Comparison of ENCODE assay signal across 8 cellular contexts in the genomic region with DNA sequence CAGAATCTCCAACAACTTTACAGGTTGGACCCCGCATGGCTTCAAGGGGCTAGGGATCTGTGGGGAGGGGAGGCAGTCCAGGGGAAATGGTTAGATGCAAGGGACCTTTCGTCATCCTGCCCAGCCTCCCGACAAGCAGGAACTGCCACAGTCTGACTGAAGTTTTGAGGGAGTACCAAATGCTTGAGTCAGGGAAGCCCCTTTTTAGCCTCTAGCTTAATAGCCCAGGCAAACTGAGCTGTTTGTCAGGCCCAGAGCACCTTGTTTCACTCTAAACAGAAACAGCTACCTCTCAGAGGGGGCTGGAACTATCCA. TPM values are rescaled to one million over a fixed set of nuclear protein-coding genes. Genes with fewer than 3 reads are reported as not detected.
DNase-seq lines count a peak whose midpoint lies in the region; ATAC-seq, FAIRE-seq and TF ChIP-seq lines count a peak whose summit lies in the region.

No MANE protein-coding gene starts in this region.

- H4K20me1 ChIP-seq in DND-41 (ENCODE audit: insufficient read depth, low read length) (peaks cover 27% of the 10 kb centered on the region), HepG2 (ENCODE audit: insufficient read depth, low read length) (no peaks in the 10 kb centered on the region)

- H3K4me1 ChIP-seq in DND-41 (ENCODE audit: insufficient read depth, low read length) (peaks cover 44% of the 10 kb centered on the region), HepG2 (ENCODE audit: insufficient read depth, low read length) (peaks cover 39% of the 10 kb centered on the region), upper lobe of right lung (peaks cover 14% of the 10 kb centered on the region)

- no peak for TF ChIP-seq CTCF in DND-41 (IDR thresholded peaks at IDR 0.05; ENCODE audit: borderline replicate concordance, extremely low read depth, low read length, poor library complexity, severe bottlenecking)
- no peak for TF ChIP-seq CTCF in LNCaP clone FGC (IDR thresholded peaks at IDR 0.05; ENCODE audit: control insufficient read depth, extremely low read depth, insufficient read depth)
- no peak for TF ChIP-seq CTCF in HepG2 (CRISPR knock-in tag; IDR thresholded peaks at IDR 0.05)
- TF ChIP-seq CTCF in upper lobe of right lung (IDR thresholded peaks at IDR 0.05): no peak

- TF ChIP-seq RAD21 in HepG2 (CRISPR knock-in tag; IDR thresholded peaks at IDR 0.05): no peak

- no peak for TF ChIP-seq POLR2A in HepG2 (IDR thresholded peaks at IDR 0.05; ENCODE audit: insufficient read depth in 1 of 2, low read depth in 2 of 2, low read length in 2 of 2)

- peak; percentile 49 for DNase-seq in DND-41
- DNase-seq in LNCaP clone FGC (ENCODE audit: low read depth): no peak
- peak; percentile 15 for DNase-seq in amniotic epithelial cell (ENCODE audit: low read depth)
- no peak for DNase-seq in HepG2 (ENCODE audit: low spot score)
- no peak for DNase-seq in upper lobe of right lung
- no peak for DNase-seq in effector CD4-positive, alpha-beta T cell
- no peak for DNase-seq in cerebellar cortex (ENCODE audit: low spot score)

- no peaks in the 10 kb centered on the region for H3K27me3 ChIP-seq in DND-41 (ENCODE audit: insufficient read depth, low read length, poor library complexity)
- H3K27me3 ChIP-seq in HepG2 (ENCODE audit: control insufficient read depth in 1 of 2, insufficient read depth in 2 of 2, low read length in 2 of 2): no peaks in the 10 kb centered on the region
- H3K27me3 ChIP-seq in upper lobe of right lung: no peaks in the 10 kb centered on the region

- ATAC-seq in DND-41 (ENCODE audit: insufficient read depth, low read depth) (peak; percentile 13; the same call in 2 of the 3 replicates), HepG2 (no peak), upper lobe of right lung (no peak), HG03280 (IDR thresholded peaks at IDR 0.05; ENCODE audit: unreplicated experiment) (no peak)

- H3K9me3 ChIP-seq in DND-41 (ENCODE audit: insufficient read depth, low read length, severe bottlenecking) (no peaks in the 10 kb centered on the region), HepG2 (ENCODE audit: low read length) (no peaks in the 10 kb centered on the region), upper lobe of right lung (no peaks in the 10 kb centered on the region)

- WGBS in HepG2 (ENCODE audit: low lambda C conversion rate): 0% methylated on average over 1 of the region's 3 CpGs

- H3K9ac ChIP-seq in DND-41 (ENCODE audit: low read depth, low read length) (peak overlapping the region; percentile 98), HepG2 (ENCODE audit: insufficient read depth, low read depth, low read length) (peak overlapping the region; percentile 79)

- peak overlapping the region; percentile 91 for H3K27ac ChIP-seq in DND-41 (ENCODE audit: low read length)
- peak overlapping the region; percentile 77 for H3K27ac ChIP-seq in HepG2 (ENCODE audit: extremely low read length, insufficient read depth, low read length)
- peak overlapping the region; percentile 91 for H3K27ac ChIP-seq in upper lobe of right lung

- no TSS peak for BruUV-seq in HepG2 (replicated peaks; lab: Mats Ljungman, UMichigan)

- CTCF ChIA-PET in HepG2 (lab: Yijun Ruan, JAX; ENCODE audit: low intra/inter-chr PET ratio, low total read pairs): no interaction called here

- in situ Hi-C loops in HepG2 (cut with HindIII; ENCODE audit: extremely low pct_ligation_motif_present, low pct_unique_long_range_greater_than_20kb): loop anchor here (10.0 kb wide), 1 partner anchor 282 kb away; the partner anchor contains the start of gene AXDND1

- H3K36me3 ChIP-seq in DND-41 (ENCODE audit: insufficient read depth, low read length) (peaks cover 38% of the 10 kb centered on the region), HepG2 (replicated peaks in 1 of 2; ENCODE audit: control insufficient read depth in 1 of 2, insufficient read depth in 2 of 2, low read length in 2 of 2) (peaks cover 1 to 8% of the 10 kb centered on the region in 2 experiments; a peak in 2 of 5 replicates), upper lobe of right lung (peaks cover 18% of the 10 kb centered on the region)

- peak overlapping the region; percentile 98 for H3K4me2 ChIP-seq in DND-41 (ENCODE audit: insufficient read depth, low read length)
- peak overlapping the region; percentile 96 for H3K4me2 ChIP-seq in HepG2 (ENCODE audit: low read depth, low read length)

- no peak for FAIRE-seq in HepG2 (lab: Jason Lieb, UNC)

- TF ChIP-seq EP300 in HepG2 (IDR thresholded peaks at IDR 0.05; ENCODE audit: low read depth in 2 of 2, low read length in 2 of 2): no peak
- TF ChIP-seq EP300 in HepG2 (CRISPR knock-in tag; IDR thresholded peaks at IDR 0.05; ENCODE audit: borderline replicate concordance): no peak

- H2AFZ ChIP-seq in DND-41 (ENCODE audit: low read depth, low read length) (peak overlapping the region; percentile 87), HepG2 (ENCODE audit: low read length) (peak overlapping the region; percentile 42)

- POLR2A ChIA-PET in HepG2 (lab: Yijun Ruan, JAX): interaction anchor here (0.7 to 3.2 kb wide), 5 partner anchors 8 to 282 kb away, joined by 3 to 20 read pairs (median 6); partner anchors contain the start of genes AXDND1 and SOAT1

- peak overlapping the region; percentile 90 to 91 for H3K4me3 ChIP-seq in DND-41 (ENCODE audit: low read depth in 1 of 2, low read length in 2 of 2)
- peak overlapping the region; percentile 88 for H3K4me3 ChIP-seq in LNCaP clone FGC (ENCODE audit: low read depth, low read length)
- H3K4me3 ChIP-seq in HepG2 (replicated peaks in 1 of 3; ENCODE audit: insufficient read depth in 1 of 3, low read depth in 2 of 3, low read length in 3 of 3): peak overlapping the region; percentile 58 to 86 (median 85); a peak in 5 of 6 replicates
- H3K4me3 ChIP-seq in upper lobe of right lung: peak overlapping the region; percentile 94

- H3K79me2 ChIP-seq in DND-41 (ENCODE audit: insufficient read depth, low read length): peaks cover 51% of the 10 kb centered on the region
- H3K79me2 ChIP-seq in HepG2 (ENCODE audit: insufficient read depth, low read length): peaks cover 16% of the 10 kb centered on the region

- intact Hi-C loops in HepG2 (cut with micrococcal nuclease; ENCODE audit: unreplicated experiment) (no loop called here), upper lobe of right lung (cut with DNase I) (no loop called here)

TF ChIP-seq in HepG2, 621 proteins besides CTCF, POLR2A, EP300 and RAD21 (continues in another document):
- TF ChIP-seq, protein P1, sequence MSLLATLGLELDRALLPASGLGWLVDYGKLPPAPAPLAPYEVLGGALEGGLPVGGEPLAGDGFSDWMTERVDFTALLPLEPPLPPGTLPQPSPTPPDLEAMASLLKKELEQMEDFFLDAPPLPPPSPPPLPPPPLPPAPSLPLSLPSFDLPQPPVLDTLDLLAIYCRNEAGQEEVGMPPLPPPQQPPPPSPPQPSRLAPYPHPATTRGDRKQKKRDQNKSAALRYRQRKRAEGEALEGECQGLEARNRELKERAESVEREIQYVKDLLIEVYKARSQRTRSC (CRISPR knock-in tag; IDR thresholded peaks at IDR 0.05; ENCODE audit: low read depth): no peak

RNA-seq across cellular contexts. Expression of gene TOR3A, which starts 1.1 kb away (rescaled TPM):
- total RNA-seq in HepG2 (2016; rRNA removed; fragmentation: Illumina TruSeq; extraction: Trizol): 21.2 and 28.4 TPM in 2 replicates
- total RNA-seq in HepG2 (2016; cell fraction: cytosol; rRNA removed; fragmentation: Illumina TruSeq; extraction: Trizol; ENCODE audit: low read depth): 7.9 and 11.8 TPM in 2 replicates
- total RNA-seq in HepG2 (2016; cell fraction: insoluble cytoplasmic fraction; rRNA removed; fragmentation: Illumina TruSeq; extraction: Trizol): 19.8 and 28.6 TPM in 2 replicates
- 19.8 and 22.1 TPM in 2 replicates for total RNA-seq in HepG2 (2016; cell fraction: membrane; rRNA removed; fragmentation: Illumina TruSeq; extraction: Trizol)
- total RNA-seq in HepG2 (2016; cell fraction: nucleus; rRNA removed; fragmentation: Illumina TruSeq; extraction: Trizol): 31.0 and 31.1 TPM in 2 replicates
- 14.7 and 19.0 TPM in 2 replicates for polyA plus RNA-seq in HepG2 (2011; rRNA removed)
- polyA plus RNA-seq in HepG2 (2011; cell fraction: cytosol; rRNA removed): 13.8 and 15.5 TPM in 2 replicates
- 14.5 and 18.5 TPM in 2 replicates for polyA plus RNA-seq in HepG2 (2011; cell fraction: nucleus; rRNA removed)
- polyA plus RNA-seq in HepG2 (2012): 19.9 and 27.3 TPM in 2 replicates
- polyA plus RNA-seq in HepG2 (2016; cell fraction: cytosol; fragmentation: Illumina TruSeq; extraction: Trizol; ENCODE audit: low read depth): 9.2 and 13.1 TPM in 2 replicates
- polyA plus RNA-seq in HepG2 (2016; cell fraction: insoluble cytoplasmic fraction; fragmentation: Illumina TruSeq; extraction: Trizol; ENCODE audit: low read depth): 22.9 and 23.5 TPM in 2 replicates
- 16.3 and 19.2 TPM in 2 replicates for polyA plus RNA-seq in HepG2 (2016; cell fraction: membrane; fragmentation: Illumina TruSeq; extraction: Trizol; ENCODE audit: low read depth)
- polyA plus RNA-seq in HepG2 (2016; cell fraction: nucleus; fragmentation: Illumina TruSeq; extraction: Trizol; ENCODE audit: insufficient read depth, low read depth): 57.8 and 63.2 TPM in 2 replicates
- polyA minus RNA-seq in HepG2 (2011; rRNA and poly(A)+ RNA removed; ENCODE audit: low replicate concordance): 37.3 and 96.0 TPM in 2 replicates
- polyA minus RNA-seq in HepG2 (2011; cell fraction: cytosol; rRNA and poly(A)+ RNA removed): 9.6 and 11.3 TPM in 2 replicates
- 7.3 and 11.7 TPM in 2 replicates for polyA minus RNA-seq in HepG2 (2011; cell fraction: nucleus; rRNA and poly(A)+ RNA removed)
- total RNA-seq in upper lobe of right lung: 23.0 TPM

RNA-seq across cellular contexts. Expression of gene FAM20B, which starts 57.3 kb away (rescaled TPM):
- total RNA-seq in HepG2 (2016; rRNA removed; fragmentation: Illumina TruSeq; extraction: Trizol) (26.9 and 34.3 TPM in 2 replicates), upper lobe of right lung (44.0 TPM)
- 17.9 and 21.4 TPM in 2 replicates for total RNA-seq in HepG2 (2016; cell fraction: cytosol; rRNA removed; fragmentation: Illumina TruSeq; extraction: Trizol; ENCODE audit: low read depth)
- total RNA-seq in HepG2 (2016; cell fraction: insoluble cytoplasmic fraction; rRNA removed; fragmentation: Illumina TruSeq; extraction: Trizol): 29.6 and 30.0 TPM in 2 replicates
- 27.6 and 35.5 TPM in 2 replicates for total RNA-seq in HepG2 (2016; cell fraction: membrane; rRNA removed; fragmentation: Illumina TruSeq; extraction: Trizol)
- total RNA-seq in HepG2 (2016; cell fraction: nucleus; rRNA removed; fragmentation: Illumina TruSeq; extraction: Trizol): 19.6 and 20.8 TPM in 2 replicates
- polyA plus RNA-seq in HepG2 (2011; rRNA removed): 13.4 and 13.8 TPM in 2 replicates
- polyA plus RNA-seq in HepG2 (2011; cell fraction: cytosol; rRNA removed): 10.4 and 13.6 TPM in 2 replicates
- polyA plus RNA-seq in HepG2 (2011; cell fraction: nucleus; rRNA removed): 4.9 and 6.1 TPM in 2 replicates
- 15.3 and 18.2 TPM in 2 replicates for polyA plus RNA-seq in HepG2 (2012)
- polyA plus RNA-seq in HepG2 (2016; cell fraction: cytosol; fragmentation: Illumina TruSeq; extraction: Trizol; ENCODE audit: low read depth): 4.5 and 5.0 TPM in 2 replicates
- polyA plus RNA-seq in HepG2 (2016; cell fraction: insoluble cytoplasmic fraction; fragmentation: Illumina TruSeq; extraction: Trizol; ENCODE audit: low read depth): 22.3 and 22.7 TPM in 2 replicates
- polyA plus RNA-seq in HepG2 (2016; cell fraction: membrane; fragmentation: Illumina TruSeq; extraction: Trizol; ENCODE audit: low read depth): 15.3 and 16.4 TPM in 2 replicates
- polyA plus RNA-seq in HepG2 (2016; cell fraction: nucleus; fragmentation: Illumina TruSeq; extraction: Trizol; ENCODE audit: insufficient read depth, low read depth): 19.1 and 20.1 TPM in 2 replicates
- polyA minus RNA-seq in HepG2 (2011; rRNA and poly(A)+ RNA removed; ENCODE audit: low replicate concordance): 35.0 and 64.9 TPM in 2 replicates
- 19.3 and 22.5 TPM in 2 replicates for polyA minus RNA-seq in HepG2 (2011; cell fraction: cytosol; rRNA and poly(A)+ RNA removed)
- polyA minus RNA-seq in HepG2 (2011; cell fraction: nucleus; rRNA and poly(A)+ RNA removed): 13.1 and 15.4 TPM in 2 replicates

Comparison
In these comparisons a context has a peak if more than half of its experiments do, and no peak if none do; other contexts are left out.
1. DNase-seq: peak in DND-41 (single experiment) and amniotic epithelial cell (single experiment); none in LNCaP clone FGC (single experiment), HepG2 (single experiment), upper lobe of right lung (single experiment), effector CD4-positive, alpha-beta T cell (single experiment) and cerebellar cortex (single experiment).
2. Peak in every context shown above with its lines, with median percentiles within 50 percentile points of each other: H3K27ac ChIP-seq and H3K4me3 ChIP-seq.